31 cellular contexts compared by ENCODE assay signal in genomic region chr17:9209781-9210370, GRCh38.
"Had no signal": no experiment of that assay in that cellular context is flagged by ENCODE, and none has a peak within 500 bp of the region (broad histone marks: within the 10 kb centered on the region; RNA-seq: fewer than 3 reads in every experiment).

No MANE protein-coding gene starts in this region.

- H3K4me3 ChIP-seq: esophagus muscularis mucosa, heart left ventricle, left ventricle myocardium inferior, lung, mucosa of descending colon, ovary, prostate gland, smooth muscle cell, tibial nerve, uterus had no signal

- H3K27ac Mint-ChIP-seq: activated naive CD8-positive, alpha-beta T cell; immature natural killer cell; natural killer cell treated with Interleukin-12 subunit alpha and Interleukin-12 subunit beta and Interleukin-15 and Interleukin-18, amount 100 ng/mL, for 72 hours; T-helper 17 cell had no signal

- H3K9me3 Mint-ChIP-seq: natural killer cell treated with Interleukin-12 subunit alpha and Interleukin-12 subunit beta and Interleukin-15 and Interleukin-18, amount 100 ng/mL, for 72 hours had no signal

- H3K27ac ChIP-seq: brain microvascular endothelial cell, esophagus muscularis mucosa, foreskin keratinocyte, heart left ventricle, left ventricle myocardium inferior, ovary, prostate gland, tibial nerve, uterus, WERI-Rb-1 had no signal

- H3K36me3 ChIP-seq: brain microvascular endothelial cell, heart left ventricle, left ventricle myocardium inferior, ovary, prostate gland, tibial nerve, uterus, WERI-Rb-1 had no signal

- H3K27me3 Mint-ChIP-seq: activated naive CD8-positive, alpha-beta T cell had no signal

- H3K36me3 Mint-ChIP-seq: activated naive CD8-positive, alpha-beta T cell; immature natural killer cell; natural killer cell treated with Interleukin-12 subunit alpha and Interleukin-12 subunit beta and Interleukin-15 and Interleukin-18, amount 100 ng/mL, for 72 hours had no signal

- ATAC-seq: activated CD4-positive, CD25-positive, alpha-beta regulatory T cell treated with anti-CD3 and anti-CD28 coated beads, Interleukin-2, amount 50 U/mL, for 24 hours; foreskin keratinocyte; mucosa of descending colon; T-helper 17 cell had no signal

- H3K4me2 ChIP-seq: smooth muscle cell had no signal

- H3K27me3 ChIP-seq: brain microvascular endothelial cell, esophagus muscularis mucosa, foreskin keratinocyte, heart left ventricle, ovary, tibial nerve, uterus had no signal

- DNase-seq: activated CD4-positive, alpha-beta T cell treated with anti-CD3 and anti-CD28 coated beads for 48 hours; activated CD4-positive, alpha-beta T cell treated with anti-CD3 and anti-CD28 coated beads, Interleukin-2, amount 50 U/mL, for 48 hours; activated CD8-positive, alpha-beta memory T cell treated with anti-CD3 and anti-CD28 coated beads for 24 hours; activated effector memory CD4-positive, alpha-beta T cell treated with Interleukin-2 at 50 U/mL for 16 hours; activated naive CD4-positive, alpha-beta T cell treated with Interleukin-2 at 50 U/mL for 16 hours; brain microvascular endothelial cell; cortex of kidney; foreskin keratinocyte; hypothalamus; immature natural killer cell; kidney glomerular epithelial cell; left ventricle myocardium inferior; ovary; retina; stimulated activated CD4-positive, alpha-beta T cell treated with anti-CD3 and anti-CD28 coated beads, Interleukin-15, amount 100 ng/mL, for 24 hours; stimulated activated CD4-positive, alpha-beta T cell treated with anti-CD3 and anti-CD28 coated beads, Interleukin-2, amount 100 ng/mL, for 24 hours; stimulated activated naive CD4-positive, alpha-beta T cell treated with Interleukin-2 at 50 U/mL for 16 hours; T-helper 17 cell; T1000; uterus; WERI-Rb-1 had no signal

- H3K4me1 Mint-ChIP-seq: immature natural killer cell had no signal

- H3K4me1 ChIP-seq: foreskin keratinocyte, left ventricle myocardium inferior had no signal

- H3K4me3 Mint-ChIP-seq: activated naive CD8-positive, alpha-beta T cell; immature natural killer cell; natural killer cell treated with Interleukin-12 subunit alpha and Interleukin-12 subunit beta and Interleukin-15 and Interleukin-18, amount 100 ng/mL, for 72 hours; T-helper 17 cell had no signal

- H3K9me3 ChIP-seq: esophagus muscularis mucosa, mucosa of descending colon, ovary, prostate gland, uterus had no signal
